10 cellular contexts compared by ENCODE assay signal in the genomic region with DNA sequence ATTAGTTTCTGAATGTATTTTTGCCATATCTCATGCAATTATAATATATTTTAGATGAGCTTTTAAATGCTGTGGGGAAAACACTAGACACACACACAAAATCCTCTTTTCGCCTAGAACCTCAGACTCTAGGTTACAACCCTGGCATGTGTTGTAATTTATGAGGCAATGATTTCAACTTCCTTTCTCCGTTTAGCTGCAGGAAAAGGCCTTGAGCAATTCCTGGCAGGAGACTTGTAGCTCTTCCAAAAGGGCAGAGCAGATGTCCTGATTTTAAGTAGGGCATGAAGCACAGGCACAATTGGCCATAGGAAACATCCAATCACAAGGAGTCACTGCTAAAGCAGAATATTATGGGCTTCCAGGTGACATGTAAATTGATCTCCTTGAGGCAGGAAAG.
A peak's percentile ranks its signal among the peaks of the same experiment; 100 is the strongest.
DNase-seq lines count a peak whose midpoint lies in the region; ATAC-seq, FAIRE-seq and TF ChIP-seq lines count a peak whose summit lies in the region.
"Had no signal": no experiment of that assay in that cellular context is flagged by ENCODE, and none has a peak within 500 bp of the region (broad histone marks: within the 10 kb centered on the region; RNA-seq: fewer than 3 reads in every experiment).

No MANE protein-coding gene starts in this region.

- peak; percentile 34 for DNase-seq in Daoy (ENCODE audit: low read depth)
- DNase-seq in NCI-H446 treated with DMSO at 0.1 percent for 48 hours (lab: John Stamatoyannopoulos, UW), result peak; percentile 43
- DNase-seq in fibroblast of gingiva (ENCODE audit: low read depth), result peak; percentile 92
- no peak for DNase-seq in pancreas
- no peak for DNase-seq in T-helper 9 cell
- no peak for DNase-seq in activated naive CD8-positive, alpha-beta T cell treated with anti-CD3 and anti-CD28 coated beads for 36 hours
- no peak for DNase-seq in HuH-7.5 (ENCODE audit: low spot score)
- DNase-seq: effector CD4-positive, alpha-beta T cell had no signal

- H3K36me3 ChIP-seq in pancreas, result no peaks in the 10 kb centered on the region

- H3K27ac ChIP-seq in pancreas, result no peak overlapping the region

- H3K27me3 Mint-ChIP-seq in activated naive CD8-positive, alpha-beta T cell treated with anti-CD3 and anti-CD28 coated beads for 36 hours, result no peaks in the 10 kb centered on the region

- 18 to 30% methylated on average over 2 of the region's 2 CpGs for WGBS in pancreas, 2 donors

- no peak overlapping the region for H3K27ac Mint-ChIP-seq in activated naive CD8-positive, alpha-beta T cell treated with anti-CD3 and anti-CD28 coated beads for 36 hours

- no peak for FAIRE-seq in pancreas (lab: Jason Lieb, UNC)
- FAIRE-seq: GM12878 had no signal

- intact Hi-C loops in pancreas (cut with DNase I), result no loop called here

- H3K4me1 ChIP-seq in pancreas, result peaks cover 0 to 11% (median 0%) of the 10 kb centered on the region in 3 donors

- no peaks in the 10 kb centered on the region for H3K36me3 Mint-ChIP-seq in activated naive CD8-positive, alpha-beta T cell treated with anti-CD3 and anti-CD28 coated beads for 36 hours

- H3K9me3 Mint-ChIP-seq in activated naive CD8-positive, alpha-beta T cell treated with anti-CD3 and anti-CD28 coated beads for 36 hours, result no peaks in the 10 kb centered on the region

- no peak for TF ChIP-seq CTCF in pancreas (IDR thresholded peaks at IDR 0.05)

- ATAC-seq in pancreas, result peak; percentile 40 to 92 (median 74)
- no peak for ATAC-seq in HG03565 (IDR thresholded peaks at IDR 0.05; ENCODE audit: unreplicated experiment)
- ATAC-seq: GM12878 had no signal

- no peak overlapping the region for H3K4me3 Mint-ChIP-seq in activated naive CD8-positive, alpha-beta T cell treated with anti-CD3 and anti-CD28 coated beads for 36 hours

- no peaks in the 10 kb centered on the region for H3K27me3 ChIP-seq in pancreas

- no peaks in the 10 kb centered on the region for H3K9me3 ChIP-seq in pancreas

- H3K4me1 Mint-ChIP-seq in activated naive CD8-positive, alpha-beta T cell treated with anti-CD3 and anti-CD28 coated beads for 36 hours, result no peaks in the 10 kb centered on the region

- H3K4me3 ChIP-seq in pancreas, result no peak overlapping the region
- H3K4me3 ChIP-seq: GM12878 had no signal

Comparison
In these comparisons a context has a peak if more than half of its experiments do, and no peak if none do; other contexts are left out.
1. DNase-seq: peak in Daoy (single experiment), NCI-H446 treated with DMSO at 0.1 percent for 48 hours (single experiment) and fibroblast of gingiva (single experiment); none in pancreas (0 of 6), T-helper 9 cell (single experiment), activated naive CD8-positive, alpha-beta T cell treated with anti-CD3 and anti-CD28 coated beads for 36 hours (single experiment) and HuH-7.5 (single experiment).